36 cellular contexts compared by ENCODE assay signal in the genomic region with DNA sequence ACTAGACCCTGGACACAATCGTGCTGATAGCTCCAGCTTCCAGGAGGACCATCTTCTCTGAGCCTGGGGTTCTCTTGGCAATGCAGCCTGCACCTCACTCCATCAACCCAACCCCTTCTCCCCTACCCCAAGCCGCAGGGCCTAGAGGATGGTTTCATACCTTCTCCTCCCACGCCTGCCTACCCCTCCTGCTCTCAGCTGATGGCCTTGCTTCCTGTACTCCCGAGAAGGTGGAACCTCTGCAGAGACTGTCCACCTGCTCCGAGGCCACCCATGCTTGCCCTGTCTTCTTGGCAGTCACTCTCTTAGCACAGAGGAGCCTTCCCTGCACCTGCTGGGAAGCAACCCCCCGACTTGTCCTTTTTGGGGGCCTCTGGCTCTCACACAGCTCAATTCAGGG.
"Had no signal": no experiment of that assay in that cellular context is flagged by ENCODE, and none has a peak within 500 bp of the region (broad histone marks: within the 10 kb centered on the region; RNA-seq: fewer than 3 reads in every experiment).

No MANE protein-coding gene starts in this region.

- H3K4me1 Mint-ChIP-seq: activated B cell treated with CpG ODN at 0.5 μM for 24 hours; activated CD4-positive, alpha-beta T cell treated with anti-CD3 and anti-CD28 coated beads, Interleukin-2, amount 10 ng/mL, durations not matched to agents 24 days and 14 days; activated naive CD8-positive, alpha-beta T cell treated with anti-CD3 and anti-CD28 coated beads for 36 hours; activated T-helper 17 cell treated with anti-CD3 and anti-CD28 coated beads, Interleukin-2, amount 50 U/mL, for 72 hours; central memory CD8-positive, alpha-beta T cell had no signal

- H3K27ac ChIP-seq: adrenal gland, body of pancreas, brain microvascular endothelial cell, breast epithelium, VCaP had no signal

- H3K9me3 ChIP-seq: adrenal gland, body of pancreas, breast epithelium had no signal

- H3K27ac Mint-ChIP-seq: activated B cell treated with CpG ODN at 0.5 μM for 24 hours; activated CD4-positive, alpha-beta memory T cell treated with anti-CD3 and anti-CD28 coated beads for 36 hours; activated CD4-positive, alpha-beta T cell treated with anti-CD3 and anti-CD28 coated beads, Interleukin-2, amount 10 ng/mL, durations not matched to agents 24 days and 14 days; activated CD8-positive, alpha-beta T cell treated with anti-CD3 and anti-CD28 coated beads for 36 hours; activated naive CD4-positive, alpha-beta T cell treated with anti-CD3 and anti-CD28 coated beads for 36 hours; activated naive CD8-positive, alpha-beta T cell treated with anti-CD3 and anti-CD28 coated beads for 36 hours; activated T-cell treated with anti-CD3 and anti-CD28 coated beads, Interleukin-2, amount 50 U/mL, for 72 hours; activated T-helper 1 cell treated with anti-CD3 and anti-CD28 coated beads, Interleukin-12 subunit alpha, Interleukin-12 subunit beta, Interleukin-2, Interleukin-4 antibody, amounts not matched to agents 30 ng/mL and 10 ng/mL and 1 ng/mL, durations not matched to agents 14 hours and 24 hours and 36 hours; activated T-helper 17 cell treated with anti-CD3 and anti-CD28 coated beads, Interleukin-2, amount 50 U/mL, for 72 hours; T-helper 1 cell treated with Interleukin-12 subunit alpha and Interleukin-12 subunit beta and Interleukin-4 antibody, amounts not matched to agents 30 μg/mL and 1 μg/mL, for 36 hours; T-helper 2 cell treated with Interferon-gamma antibody and Interleukin-4, amounts not matched to agents 5 μg/mL and 100 μg/mL, for 36 hours had no signal

- H3K36me3 ChIP-seq: adrenal gland, brain microvascular endothelial cell, breast epithelium had no signal

- DNase-seq: activated B cell treated with CpG ODN at 0.5 μM for 24 hours; activated CD4-positive, alpha-beta memory T cell treated with anti-CD3 and anti-CD28 coated beads for 36 hours; activated CD4-positive, alpha-beta T cell treated with anti-CD3 and anti-CD28 coated beads for 4 hours; activated CD4-positive, alpha-beta T cell treated with anti-CD3 and anti-CD28 coated beads, Interleukin-2, amount 10 ng/mL, durations not matched to agents 24 days and 14 days; activated CD4-positive, alpha-beta T cell treated with anti-CD3 and anti-CD28 coated beads, Interleukin-2, amount 50 U/mL, for 1 hour; activated CD4-positive, alpha-beta T cell treated with anti-CD3 and anti-CD28 coated beads, Interleukin-2, amount 50 U/mL, for 4 hours; activated CD4-positive, CD25-positive, alpha-beta regulatory T cell treated with anti-CD3 and anti-CD28 coated beads, Interleukin-2, amount 50 U/mL, for 72 hours; activated CD8-positive, alpha-beta memory T cell treated with anti-CD3 and anti-CD28 coated beads, Interleukin-2, amount 50 U/mL, for 4 hours; activated CD8-positive, alpha-beta T cell treated with anti-CD3 and anti-CD28 coated beads for 36 hours; activated effector memory CD4-positive, alpha-beta T cell treated with anti-CD3 and anti-CD28 coated beads, Interleukin-2, amount 50 U/mL, for 16 hours; activated gamma-delta T cell treated with Interleukin-2 at 50 U/mL for 16 hours; activated naive CD4-positive, alpha-beta T cell; activated naive CD4-positive, alpha-beta T cell treated with anti-CD3 and anti-CD28 coated beads for 36 hours; activated naive CD4-positive, alpha-beta T cell treated with anti-CD3 and anti-CD28 coated beads, Interleukin-2, amount 50 U/mL, for 16 hours; activated naive CD8-positive, alpha-beta T cell treated with anti-CD3 and anti-CD28 coated beads for 36 hours; activated T-cell treated with anti-CD3 and anti-CD28 coated beads for 4 hours; activated T-cell treated with anti-CD3 and anti-CD28 coated beads, Interleukin-2, amount 50 U/mL, for 1 hour; activated T-cell treated with anti-CD3 and anti-CD28 coated beads, Interleukin-2, amount 50 U/mL, for 4 hours; activated T-cell treated with anti-CD3 and anti-CD28 coated beads, Interleukin-2, amount 50 U/mL, for 72 hours; adrenal gland; amniotic stem cell; aorta; body of pancreas; brain microvascular endothelial cell; caudate nucleus; T-helper 1 cell; T-helper 2 cell; T-helper 9 cell had no signal

- H3K27me3 Mint-ChIP-seq: activated B cell treated with CpG ODN at 0.5 μM for 24 hours; activated CD4-positive, alpha-beta memory T cell treated with anti-CD3 and anti-CD28 coated beads for 36 hours; activated CD4-positive, alpha-beta T cell treated with anti-CD3 and anti-CD28 coated beads, Interleukin-2, amount 10 ng/mL, durations not matched to agents 24 days and 14 days; activated CD8-positive, alpha-beta T cell treated with anti-CD3 and anti-CD28 coated beads for 36 hours; activated naive CD8-positive, alpha-beta T cell treated with anti-CD3 and anti-CD28 coated beads for 36 hours; central memory CD8-positive, alpha-beta T cell had no signal

- H3K4me3 ChIP-seq: adrenal gland, body of pancreas, breast epithelium had no signal

- H3K9me3 Mint-ChIP-seq: activated CD4-positive, alpha-beta T cell treated with anti-CD3 and anti-CD28 coated beads, Interleukin-2, amount 10 ng/mL, durations not matched to agents 24 days and 14 days; activated CD8-positive, alpha-beta T cell treated with anti-CD3 and anti-CD28 coated beads for 36 hours; activated naive CD4-positive, alpha-beta T cell treated with anti-CD3 and anti-CD28 coated beads for 36 hours; activated naive CD8-positive, alpha-beta T cell treated with anti-CD3 and anti-CD28 coated beads for 36 hours; activated T-cell treated with anti-CD3 and anti-CD28 coated beads, Interleukin-2, amount 50 U/mL, for 72 hours; central memory CD8-positive, alpha-beta T cell had no signal

- H3K4me1 ChIP-seq: adrenal gland, body of pancreas, breast epithelium had no signal

- H3K27me3 ChIP-seq: adrenal gland, body of pancreas, brain microvascular endothelial cell, breast epithelium had no signal

- H3K4me3 Mint-ChIP-seq: activated B cell treated with CpG ODN at 0.5 μM for 24 hours; activated CD4-positive, alpha-beta memory T cell treated with anti-CD3 and anti-CD28 coated beads for 36 hours; activated CD4-positive, alpha-beta T cell treated with anti-CD3 and anti-CD28 coated beads, Interleukin-2, amount 10 ng/mL, durations not matched to agents 24 days and 14 days; activated CD8-positive, alpha-beta T cell treated with anti-CD3 and anti-CD28 coated beads for 36 hours; activated naive CD4-positive, alpha-beta T cell treated with anti-CD3 and anti-CD28 coated beads for 36 hours; activated naive CD8-positive, alpha-beta T cell treated with anti-CD3 and anti-CD28 coated beads for 36 hours; activated T-cell treated with anti-CD3 and anti-CD28 coated beads, Interleukin-2, amount 50 U/mL, for 4 hours; activated T-cell treated with anti-CD3 and anti-CD28 coated beads, Interleukin-2, amount 50 U/mL, for 72 hours; activated T-helper 1 cell treated with anti-CD3 and anti-CD28 coated beads, Interleukin-12 subunit alpha, Interleukin-12 subunit beta, Interleukin-2, Interleukin-4 antibody, amounts not matched to agents 30 ng/mL and 10 ng/mL and 1 ng/mL, durations not matched to agents 14 hours and 24 hours and 36 hours; activated T-helper 17 cell treated with anti-CD3 and anti-CD28 coated beads, Interleukin-2, amount 50 U/mL, for 72 hours; central memory CD8-positive, alpha-beta T cell; T-helper 1 cell treated with Interleukin-12 subunit alpha and Interleukin-12 subunit beta and Interleukin-4 antibody, amounts not matched to agents 30 μg/mL and 1 μg/mL, for 36 hours; T-helper 2 cell treated with Interferon-gamma antibody and Interleukin-4, amounts not matched to agents 5 μg/mL and 100 μg/mL, for 36 hours had no signal

- H3K36me3 Mint-ChIP-seq: activated CD4-positive, alpha-beta memory T cell treated with anti-CD3 and anti-CD28 coated beads for 36 hours; activated naive CD8-positive, alpha-beta T cell treated with anti-CD3 and anti-CD28 coated beads for 36 hours had no signal

- ATAC-seq: activated CD8-positive, alpha-beta T cell treated with anti-CD3 and anti-CD28 coated beads for 36 hours; activated naive CD4-positive, alpha-beta T cell treated with anti-CD3 and anti-CD28 coated beads, Interleukin-2, amount 50 U/mL, for 72 hours; activated T-cell treated with anti-CD3 and anti-CD28 coated beads, Interleukin-2, amount 50 U/mL, for 4 hours; activated T-cell treated with anti-CD3 and anti-CD28 coated beads, Interleukin-2, amount 50 U/mL, for 72 hours; activated T-helper 17 cell treated with anti-CD3 and anti-CD28 coated beads, Interleukin-2, amount 50 U/mL, for 72 hours; body of pancreas had no signal
